In genomic region chr2:8487461-8487932, GRCh38 we compare ENCODE assay signal across 1 cellular context.
TF ChIP-seq lines count a peak whose summit lies in the region.

No MANE protein-coding gene starts in this region.

TF ChIP-seq in GM12878, 131 proteins besides CTCF, POLR2A, EP300 and RAD21 (continued from another document):
- TF ChIP-seq ZBTB40 (IDR thresholded peaks at IDR 0.05; ENCODE audit: borderline replicate concordance): no peak
- TF ChIP-seq BMI1 (IDR thresholded peaks at IDR 0.05; ENCODE audit: borderline replicate concordance): no peak; the same call in 1 of the 2 replicates
- TF ChIP-seq CHD4 (IDR thresholded peaks at IDR 0.05): no peak
- TF ChIP-seq SREBF2 (IDR thresholded peaks at IDR 0.05; ENCODE audit: low read length): no peak
- no peak for TF ChIP-seq PKNOX1 (IDR thresholded peaks at IDR 0.05)
- TF ChIP-seq MEF2A (IDR thresholded peaks at IDR 0.05; ENCODE audit: insufficient read depth, low read depth, low read length): no peak
- no peak for TF ChIP-seq CUX1 (IDR thresholded peaks at IDR 0.05; ENCODE audit: insufficient replicate concordance, low read depth, low read length)
- TF ChIP-seq RAD51 (IDR thresholded peaks at IDR 0.05): 0 out of 2 replicates have a peak, but pooled peaks have one; percentile 18
- TF ChIP-seq SPI1 (IDR thresholded peaks at IDR 0.05; ENCODE audit: borderline replicate concordance, insufficient read depth, low read depth, low read length): peak; percentile 43; the same call in 1 of the 2 replicates
